30 cellular contexts compared by ENCODE assay signal in genomic region chr3:186411089-186411488, GRCh38. TPM values are rescaled to one million over a fixed set of nuclear protein-coding genes. Genes with fewer than 3 reads are reported as not detected.
"Had no signal": no experiment of that assay in that cellular context is flagged by ENCODE, and none has a peak within 500 bp of the region (broad histone marks: within the 10 kb centered on the region; RNA-seq: fewer than 3 reads in every experiment).

No MANE protein-coding gene starts in this region.

- H3K27ac ChIP-seq: ascending aorta, breast epithelium, coronary artery, dorsolateral prefrontal cortex, heart right ventricle, hepatocyte had no signal

- H3K27me3 Mint-ChIP-seq: T-helper 17 cell had no signal

- DNase-seq: activated CD4-positive, alpha-beta T cell treated with anti-CD3 and anti-CD28 coated beads for 4 hours; activated CD4-positive, alpha-beta T cell treated with anti-CD3 and anti-CD28 coated beads, Interleukin-2, amount 50 U/mL, for 1 hour; activated CD4-positive, alpha-beta T cell treated with anti-CD3 and anti-CD28 coated beads, Interleukin-2, amount 50 U/mL, for 48 hours; activated CD4-positive, CD25-positive, alpha-beta regulatory T cell; activated CD4-positive, CD25-positive, alpha-beta regulatory T cell treated with anti-CD3 and anti-CD28 coated beads, Interleukin-2, amount 50 U/mL, for 72 hours; activated CD8-positive, alpha-beta memory T cell treated with anti-CD3 and anti-CD28 coated beads for 24 hours; activated CD8-positive, alpha-beta T cell treated with anti-CD3 and anti-CD28 coated beads for 36 hours; activated effector memory CD4-positive, alpha-beta T cell treated with anti-CD3 and anti-CD28 coated beads, Interleukin-2, amount 50 U/mL, for 16 hours; activated naive CD4-positive, alpha-beta T cell treated with anti-CD3 and anti-CD28 coated beads for 36 hours; activated naive CD8-positive, alpha-beta T cell treated with anti-CD3 and anti-CD28 coated beads, Interleukin-2, amount 10 ng/mL, durations not matched to agents 7 days and 5 days; activated T-cell treated with anti-CD3 and anti-CD28 coated beads, Interleukin-2, amount 50 U/mL, for 4 hours; dorsolateral prefrontal cortex; effector memory CD4-positive, alpha-beta T cell; erythroblast; esophagus squamous epithelium; foreskin melanocyte; heart right ventricle; T-helper 1 cell; T-helper 17 cell; T1000 had no signal

- H3K4me2 ChIP-seq: hepatocyte had no signal

- H2AFZ ChIP-seq: hepatocyte had no signal

- H3K36me3 Mint-ChIP-seq: activated naive CD8-positive, alpha-beta T cell treated with anti-CD3 and anti-CD28 coated beads, Interleukin-2, amount 10 ng/mL, durations not matched to agents 7 days and 5 days; brain had no signal

- H3K9me3 ChIP-seq: ascending aorta, breast epithelium, esophagus squamous epithelium, gastroesophageal sphincter, heart right ventricle had no signal

- H3K27me3 ChIP-seq: ascending aorta, breast epithelium, gastroesophageal sphincter, heart right ventricle had no signal

- H3K27ac Mint-ChIP-seq: activated CD8-positive, alpha-beta T cell treated with anti-CD3 and anti-CD28 coated beads for 36 hours; activated naive CD4-positive, alpha-beta T cell treated with anti-CD3 and anti-CD28 coated beads for 36 hours; activated naive CD8-positive, alpha-beta T cell treated with anti-CD3 and anti-CD28 coated beads, Interleukin-2, amount 10 ng/mL, durations not matched to agents 7 days and 5 days; activated T-helper 2 cell treated with anti-CD3 and anti-CD28 coated beads, Interferon-gamma antibody, Interleukin-2, Interleukin-4, amounts not matched to agents 10 μg/mL and 5 μg/mL and 100 μg/mL, durations not matched to agents 14 hours and 24 hours and 36 hours; brain; dendritic cell treated with granulocyte-macrophage colony-stimulating factor and Interleukin-4, amounts not matched to agents 40 ng/mL and 50 ng/mL, for 4 days; T-helper 17 cell; T-helper 2 cell treated with Interferon-gamma antibody and Interleukin-4, amounts not matched to agents 5 μg/mL and 100 μg/mL, for 36 hours had no signal

- H3K9me3 Mint-ChIP-seq: activated CD8-positive, alpha-beta T cell treated with anti-CD3 and anti-CD28 coated beads for 36 hours; activated naive CD4-positive, alpha-beta T cell treated with anti-CD3 and anti-CD28 coated beads for 36 hours; activated naive CD8-positive, alpha-beta T cell treated with anti-CD3 and anti-CD28 coated beads, Interleukin-2, amount 10 ng/mL, durations not matched to agents 7 days and 5 days; activated T-cell treated with anti-CD3 and anti-CD28 coated beads, Interleukin-2, amount 50 U/mL, for 4 hours; activated T-helper 2 cell treated with anti-CD3 and anti-CD28 coated beads, Interferon-gamma antibody, Interleukin-2, Interleukin-4, amounts not matched to agents 10 μg/mL and 5 μg/mL and 100 μg/mL, durations not matched to agents 14 hours and 24 hours and 36 hours; brain; central memory CD8-positive, alpha-beta T cell; dendritic cell treated with granulocyte-macrophage colony-stimulating factor and Interleukin-4, amounts not matched to agents 40 ng/mL and 50 ng/mL, for 4 days; T-helper 2 cell treated with Interferon-gamma antibody and Interleukin-4, amounts not matched to agents 5 μg/mL and 100 μg/mL, for 36 hours had no signal

- H3K4me3 ChIP-seq: ascending aorta, breast epithelium, coronary artery, dorsolateral prefrontal cortex, esophagus squamous epithelium, gastroesophageal sphincter, heart right ventricle, hepatocyte had no signal

- H3K36me3 ChIP-seq: ascending aorta, breast epithelium, esophagus squamous epithelium, gastroesophageal sphincter, heart right ventricle had no signal

- H3K79me2 ChIP-seq: hepatocyte had no signal

- H3K4me1 ChIP-seq: breast epithelium had no signal

- H3K4me3 Mint-ChIP-seq: activated CD8-positive, alpha-beta T cell treated with anti-CD3 and anti-CD28 coated beads for 36 hours; activated naive CD4-positive, alpha-beta T cell treated with anti-CD3 and anti-CD28 coated beads for 36 hours; activated naive CD8-positive, alpha-beta T cell treated with anti-CD3 and anti-CD28 coated beads, Interleukin-2, amount 10 ng/mL, durations not matched to agents 7 days and 5 days; activated T-cell treated with anti-CD3 and anti-CD28 coated beads, Interleukin-2, amount 50 U/mL, for 4 hours; central memory CD8-positive, alpha-beta T cell; dendritic cell treated with granulocyte-macrophage colony-stimulating factor and Interleukin-4, amounts not matched to agents 40 ng/mL and 50 ng/mL, for 4 days; T-helper 17 cell; T-helper 2 cell treated with Interferon-gamma antibody and Interleukin-4, amounts not matched to agents 5 μg/mL and 100 μg/mL, for 36 hours had no signal

- ATAC-seq: gastroesophageal sphincter, heart right ventricle, T-helper 17 cell had no signal

RNA-seq across cellular contexts. Expression of gene DGKG, which starts 49.1 kb away (rescaled TPM):
- total RNA-seq: hepatocyte had no signal
